10 cellular contexts compared by ENCODE assay signal in the genomic region with DNA sequence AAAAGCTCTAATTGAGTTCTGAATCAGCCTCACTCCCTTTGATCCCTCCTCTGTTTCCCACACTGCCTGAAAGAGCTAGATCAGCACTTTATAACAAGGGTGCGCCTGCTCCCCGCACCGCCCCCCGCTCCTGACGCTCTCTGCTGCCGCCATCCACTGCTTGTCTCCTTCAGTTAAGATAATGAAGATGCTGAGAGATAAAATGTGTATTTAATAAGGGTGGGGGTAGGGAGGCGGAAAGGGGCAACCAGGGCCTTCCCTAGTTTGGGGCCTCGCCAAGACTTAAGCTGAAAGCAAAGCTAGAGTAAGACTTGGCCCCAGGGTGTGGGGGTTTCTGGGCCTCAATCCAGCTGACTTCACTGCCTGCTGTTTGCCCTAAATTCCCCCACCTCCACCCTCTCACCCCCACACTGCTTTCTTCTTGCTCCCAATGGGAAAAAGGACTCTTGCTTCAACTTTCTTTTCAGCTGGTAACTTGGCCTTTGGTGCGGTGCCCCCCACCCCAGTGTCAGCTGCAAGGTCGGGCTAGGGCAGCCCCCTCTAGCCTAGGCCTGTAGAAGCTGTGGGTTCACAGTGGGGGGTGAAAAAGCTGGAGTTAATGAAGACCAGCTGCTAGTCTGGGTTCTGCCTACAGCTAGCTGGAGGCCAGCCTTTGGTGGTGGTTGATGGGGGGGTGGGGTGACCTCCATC. TPM values are rescaled to one million over a fixed set of nuclear protein-coding genes. Genes with fewer than 3 reads are reported as not detected.
A peak's percentile ranks its signal among the peaks of the same experiment; 100 is the strongest.
DNase-seq lines count a peak whose midpoint lies in the region; ATAC-seq and TF ChIP-seq lines count a peak whose summit lies in the region.
"Had no signal": no experiment of that assay in that cellular context is flagged by ENCODE, and none has a peak within 500 bp of the region (broad histone marks: within the 10 kb centered on the region; RNA-seq: fewer than 3 reads in every experiment).

No MANE protein-coding gene starts in this region.

- H3K27me3 ChIP-seq in heart right ventricle = no peaks in the 10 kb centered on the region

- in situ Hi-C loops in ACHN (cut with HindIII; ENCODE audit: low pct_ligation_motif_present, low pct_unique_long_range_greater_than_20kb, low sequenced_read_pairs) = loop anchor here (25.0 kb wide), 1 partner anchor 230 kb away; no protein-coding TSS in a partner anchor

- no peaks in the 10 kb centered on the region for H3K9me3 Mint-ChIP-seq in stimulated activated naive CD8-positive, alpha-beta T cell treated with anti-CD3 and anti-CD28 coated beads, Interleukin-15, amount 100 ng/mL, for 72 hours
- H3K9me3 Mint-ChIP-seq: activated naive CD4-positive, alpha-beta T cell treated with anti-CD3 and anti-CD28 coated beads, Interleukin-2, amount 50 U/mL, for 24 hours had no signal

- peaks cover 22% of the 10 kb centered on the region for H3K4me1 Mint-ChIP-seq in stimulated activated naive CD8-positive, alpha-beta T cell treated with anti-CD3 and anti-CD28 coated beads, Interleukin-15, amount 100 ng/mL, for 72 hours

- intact Hi-C loops in heart right ventricle (cut with DNase I) = loop anchor here in 6 of 10 donors (5.0 to 10.0 kb wide), 5 partner anchors 108 to 258 kb away; a partner anchor contains a TSS

- H3K36me3 ChIP-seq in heart right ventricle = peaks cover 0 to 4% (median 0%) of the 10 kb centered on the region in 9 donors

- 72 to 78% methylated on average over 10 of the region's 10 CpGs for WGBS in heart right ventricle, 2 donors

- peaks cover 35 to 88% (median 71%) of the 10 kb centered on the region in 9 donors for H3K4me1 ChIP-seq in heart right ventricle

- ATAC-seq in heart right ventricle = no peak
- ATAC-seq in stimulated activated naive CD8-positive, alpha-beta T cell treated with anti-CD3 and anti-CD28 coated beads, Interleukin-15, amount 100 ng/mL, for 72 hours = peak; percentile 32

- no peak overlapping the region for H3K27ac Mint-ChIP-seq in stimulated activated naive CD8-positive, alpha-beta T cell treated with anti-CD3 and anti-CD28 coated beads, Interleukin-15, amount 100 ng/mL, for 72 hours

- peak; percentile 50 for DNase-seq in NCI-H82 (lab: John Stamatoyannopoulos, UW)
- DNase-seq in NCI-H82 treated with DMSO at 0.1 percent for 48 hours (lab: John Stamatoyannopoulos, UW; ENCODE audit: unreplicated experiment) = no peak
- DNase-seq in T1000 (lab: John Stamatoyannopoulos, UW) = peak; percentile 53
- no peak for DNase-seq in heart right ventricle
- DNase-seq in stimulated activated naive CD8-positive, alpha-beta T cell treated with anti-CD3 and anti-CD28 coated beads, Interleukin-15, amount 100 ng/mL, for 72 hours = no peak
- DNase-seq in ACHN = no peak
- no peak for DNase-seq in 8988T
- DNase-seq in germinal center (ENCODE audit: low spot score) = no peak

- H3K4me3 Mint-ChIP-seq in stimulated activated naive CD8-positive, alpha-beta T cell treated with anti-CD3 and anti-CD28 coated beads, Interleukin-15, amount 100 ng/mL, for 72 hours = no peak overlapping the region
- H3K4me3 Mint-ChIP-seq: activated naive CD4-positive, alpha-beta T cell treated with anti-CD3 and anti-CD28 coated beads, Interleukin-2, amount 50 U/mL, for 24 hours had no signal

- no peak overlapping the region for H3K4me3 ChIP-seq in heart right ventricle

- H3K27me3 Mint-ChIP-seq in stimulated activated naive CD8-positive, alpha-beta T cell treated with anti-CD3 and anti-CD28 coated beads, Interleukin-15, amount 100 ng/mL, for 72 hours = no peaks in the 10 kb centered on the region
- H3K27me3 Mint-ChIP-seq: activated naive CD4-positive, alpha-beta T cell treated with anti-CD3 and anti-CD28 coated beads, Interleukin-2, amount 50 U/mL, for 24 hours had no signal

- peak overlapping the region in 9 of 10 donors; percentile 25 to 98 (median 52) for H3K27ac ChIP-seq in heart right ventricle
- H3K27ac ChIP-seq: C4-2B had no signal

- no peaks in the 10 kb centered on the region for H3K9me3 ChIP-seq in heart right ventricle

- TF ChIP-seq CTCF in heart right ventricle (IDR thresholded peaks at IDR 0.05) = no peak

RNA-seq across cellular contexts. Expression of a gene that starts 1.8 kb away (rescaled TPM):
- 10 to 100 TPM; 11.2 to 34.0 (median 18.3) TPM for total RNA-seq in heart right ventricle
- 10 to 100 TPM; 19.0 to 20.8 TPM for polyA plus RNA-seq in heart right ventricle

RNA-seq across cellular contexts. Expression of a gene that starts 19.5 kb away (rescaled TPM):
- 1 to 10 TPM in 4 of 10 donors, under 1 TPM in 6; 0.49 to 3.0 (median 0.86) TPM for total RNA-seq in heart right ventricle
- polyA plus RNA-seq in heart right ventricle = 1 to 10 TPM in 1 of 2 donors, under 1 TPM in 1; 0.66 to 1.8 TPM

RNA-seq across cellular contexts. Expression of a gene that starts 57.4 kb away (rescaled TPM):
- 1 to 10 TPM in 9 of 10 donors, under 1 TPM in 1; 0.79 to 6.2 (median 2.1) TPM for total RNA-seq in heart right ventricle
- polyA plus RNA-seq in heart right ventricle = under 1 TPM; 0.65 to 0.88 TPM

Comparison
In these comparisons a context has a peak if more than half of its experiments do, and no peak if none do; other contexts are left out.
1. DNase-seq: peak in NCI-H82 (single experiment) and T1000 (single experiment); none in NCI-H82 treated with DMSO at 0.1 percent for 48 hours (single experiment), heart right ventricle (0 of 2), stimulated activated naive CD8-positive, alpha-beta T cell treated with anti-CD3 and anti-CD28 coated beads, Interleukin-15, amount 100 ng/mL, for 72 hours (0 of 2), ACHN (single experiment), 8988T (single experiment) and germinal center (single experiment).